Comparison of ENCODE assay signal across 1 cellular context in the genomic region with DNA sequence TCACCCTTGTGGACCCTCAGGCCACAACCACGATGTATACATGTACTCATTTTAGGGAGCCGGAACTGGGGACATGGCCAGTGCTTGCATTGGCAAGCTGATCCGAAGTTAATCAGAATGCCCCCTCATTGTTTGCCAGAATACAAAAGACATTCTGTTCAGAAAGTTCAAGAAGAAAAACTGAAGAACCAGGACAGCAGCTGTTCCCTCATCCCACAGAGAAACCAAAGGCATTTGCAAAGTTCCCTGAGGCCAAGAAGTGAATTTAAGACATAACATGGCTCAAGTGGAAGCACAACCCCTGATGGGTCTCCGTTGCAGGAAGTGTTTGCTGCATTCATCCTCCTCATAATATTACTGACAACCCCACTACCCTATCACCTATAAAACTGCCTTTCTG.
TF ChIP-seq lines count a peak whose summit lies in the region.

No MANE protein-coding gene starts in this region.

TF ChIP-seq in IMR-90, 13 proteins besides CTCF, POLR2A, EP300 and RAD21 (continued from another document):
- no peak for TF ChIP-seq SMC3 (IDR thresholded peaks at IDR 0.05; ENCODE audit: low read depth, low read length)
- no peak for TF ChIP-seq MXI1 (IDR thresholded peaks at IDR 0.05; ENCODE audit: borderline replicate concordance, low read depth, low read length)
- no peak for TF ChIP-seq BHLHE40 (IDR thresholded peaks at IDR 0.05; ENCODE audit: low read depth, low read length)
- no peak for TF ChIP-seq MAFK (IDR thresholded peaks at IDR 0.05; ENCODE audit: low read depth, low read length)
- TF ChIP-seq RCOR1 (IDR thresholded peaks at IDR 0.05; ENCODE audit: insufficient replicate concordance, low read length), result no peak
- TF ChIP-seq NFE2L2 (IDR thresholded peaks at IDR 0.05; ENCODE audit: low read depth, low read length), result no peak
- TF ChIP-seq CEBPB (IDR thresholded peaks at IDR 0.05; ENCODE audit: low read depth, low read length), result no peak
- TF ChIP-seq, protein P1, sequence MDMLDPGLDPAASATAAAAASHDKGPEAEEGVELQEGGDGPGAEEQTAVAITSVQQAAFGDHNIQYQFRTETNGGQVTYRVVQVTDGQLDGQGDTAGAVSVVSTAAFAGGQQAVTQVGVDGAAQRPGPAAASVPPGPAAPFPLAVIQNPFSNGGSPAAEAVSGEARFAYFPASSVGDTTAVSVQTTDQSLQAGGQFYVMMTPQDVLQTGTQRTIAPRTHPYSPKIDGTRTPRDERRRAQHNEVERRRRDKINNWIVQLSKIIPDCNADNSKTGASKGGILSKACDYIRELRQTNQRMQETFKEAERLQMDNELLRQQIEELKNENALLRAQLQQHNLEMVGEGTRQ (IDR thresholded peaks at IDR 0.05; ENCODE audit: low read depth, low read length), result no peak
